8 cellular contexts compared by ENCODE assay signal in genomic region chr10:44310762-44311562, GRCh38.
DNase-seq lines count a peak whose midpoint lies in the region; ATAC-seq and TF ChIP-seq lines count a peak whose summit lies in the region.

No MANE protein-coding gene starts in this region.

- H3K27me3 ChIP-seq in kidney epithelial cell (ENCODE audit: control insufficient read depth, insufficient read depth, low read length) = no peaks in the 10 kb centered on the region

- H3K36me3 ChIP-seq in kidney epithelial cell (ENCODE audit: control insufficient read depth, insufficient read depth, low read length) = no peaks in the 10 kb centered on the region

- H3K4me3 ChIP-seq in WI38 (ENCODE audit: low read depth, low read length) (no peak overlapping the region), cardiac fibroblast (replicated peaks in 1 of 2; ENCODE audit: low read depth in 2 of 2, low read length in 2 of 2) (peak overlapping the region in 1 of 2 donors; percentile 19), kidney epithelial cell (ENCODE audit: low read depth, low read length) (peak overlapping the region; percentile 22)

- peak; percentile 80 for DNase-seq in COLO668 (lab: John Stamatoyannopoulos, UW; ENCODE audit: unreplicated experiment)
- DNase-seq in HK-2 (ENCODE audit: unreplicated experiment) = peak; percentile 62
- peak; percentile 80 to 90 for DNase-seq in cardiac fibroblast (ENCODE audit: low read depth in 2 of 2)
- DNase-seq in kidney epithelial cell (ENCODE audit: low read depth) = peak; percentile 35
- DNase-seq in stimulated activated CD4-positive, alpha-beta T cell treated with anti-CD3 and anti-CD28 coated beads, Interleukin-1b, Interleukin-23, amount 100 ng/mL, for 1 hour (ENCODE audit: low read depth in 2 of 2) = peak; percentile 12 to 28
- no peak for DNase-seq in NCI-H187 (lab: John Stamatoyannopoulos, UW)

- TF ChIP-seq CTCF in WI38 (IDR thresholded peaks at IDR 0.05; ENCODE audit: low read depth, low read length) (peak; percentile 66), cardiac fibroblast (IDR thresholded peaks at IDR 0.05; ENCODE audit: low read depth, low read length) (peak; percentile 46), kidney epithelial cell (IDR thresholded peaks at IDR 0.05; ENCODE audit: insufficient read depth, low read length, poor library complexity, severe bottlenecking) (peak; percentile 57)

- ATAC-seq in GM19468 (IDR thresholded peaks at IDR 0.05; ENCODE audit: extremely low read depth, unreplicated experiment) = peak; percentile 38

Comparison
In these comparisons a context has a peak if more than half of its experiments do, and no peak if none do; other contexts are left out.
1. DNase-seq: peak in COLO668 (single experiment), HK-2 (single experiment), cardiac fibroblast (2 of 2), kidney epithelial cell (single experiment) and stimulated activated CD4-positive, alpha-beta T cell treated with anti-CD3 and anti-CD28 coated beads, Interleukin-1b, Interleukin-23, amount 100 ng/mL, for 1 hour (2 of 2); none in NCI-H187 (0 of 2).
2. Peak in every context shown above with its lines, with median percentiles within 50 percentile points of each other: CTCF ChIP-seq.